ENCODE assay signal across 15 cellular contexts in the genomic region with DNA sequence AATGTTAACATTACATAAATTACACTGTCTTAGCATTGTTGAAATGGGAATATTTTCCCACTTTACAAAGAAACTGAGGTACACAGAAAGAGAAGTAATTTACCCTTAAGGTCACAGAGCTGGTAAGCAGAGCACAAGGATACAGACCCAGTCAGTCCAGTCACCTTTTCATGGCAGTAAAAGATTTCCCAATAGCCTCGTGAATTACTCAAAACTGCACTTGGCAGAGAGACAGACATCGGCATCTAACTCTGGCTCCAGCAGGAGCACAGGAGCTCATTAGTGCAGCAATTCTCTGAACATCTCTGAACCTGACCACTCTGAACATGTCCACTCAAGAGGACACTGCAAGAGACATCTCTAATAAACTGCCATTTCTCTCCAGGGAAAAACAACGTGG. TPM values are rescaled to one million over a fixed set of nuclear protein-coding genes. Genes with fewer than 3 reads are reported as not detected.
DNase-seq lines count a peak whose midpoint lies in the region; ATAC-seq, FAIRE-seq and TF ChIP-seq lines count a peak whose summit lies in the region.
"Had no signal": no experiment of that assay in that cellular context is flagged by ENCODE, and none has a peak within 500 bp of the region (broad histone marks: within the 10 kb centered on the region; RNA-seq: fewer than 3 reads in every experiment).

No MANE protein-coding gene starts in this region.

- FAIRE-seq in H54 (lab: Jason Lieb, UNC): no peak
- FAIRE-seq: D721Med, RCC 7860, TTC549 had no signal

- intact Hi-C loops in posterior vena cava (cut with DNase I): loop anchor here in 1 of 2 donors (10.0 kb wide), 1 partner anchor 115 kb away; no protein-coding TSS in a partner anchor
- intact Hi-C loops in heart left ventricle (cut with DNase I): loop anchor here in 8 of 10 donors (2.0 to 5.0 kb wide), 4 partner anchors 19 to 113 kb away; no protein-coding TSS in a partner anchor

- H3K27me3 Mint-ChIP-seq in T-helper 17 cell: no peaks in the 10 kb centered on the region
- H3K27me3 Mint-ChIP-seq: activated naive CD8-positive, alpha-beta T cell treated with anti-CD3 and anti-CD28 coated beads for 36 hours; IgD-negative memory B cell had no signal

- 44 to 61% (median 56%) methylated on average over 3 of the region's 3 CpGs for WGBS in heart left ventricle, 4 donors

- peaks cover 4 to 71% (median 51%) of the 10 kb centered on the region in 12 donors for H3K4me1 ChIP-seq in heart left ventricle

- H3K27ac ChIP-seq in heart left ventricle: no peak overlapping the region

- ATAC-seq in T-helper 17 cell: no peak
- ATAC-seq in GM19035 (IDR thresholded peaks at IDR 0.05; ENCODE audit: unreplicated experiment): no peak
- ATAC-seq in heart left ventricle: no peak
- ATAC-seq: GM23338 had no signal

- H3K36me3 Mint-ChIP-seq in T-helper 17 cell (ENCODE audit: low read depth): peaks cover 2% of the 10 kb centered on the region
- H3K36me3 Mint-ChIP-seq: activated naive CD8-positive, alpha-beta T cell treated with anti-CD3 and anti-CD28 coated beads for 36 hours had no signal

- peak overlapping the region; percentile 53 for H3K27ac Mint-ChIP-seq in T-helper 17 cell
- H3K27ac Mint-ChIP-seq: activated naive CD8-positive, alpha-beta T cell treated with anti-CD3 and anti-CD28 coated beads for 36 hours; GM23338; IgD-negative memory B cell had no signal

- H3K9me3 ChIP-seq in T-helper 17 cell (ENCODE audit: control insufficient read depth, low read length, poor library complexity, severe bottlenecking): no peaks in the 10 kb centered on the region
- H3K9me3 ChIP-seq in heart left ventricle: no peaks in the 10 kb centered on the region

- no peak for TF ChIP-seq CTCF in retinal pigment epithelial cell (conservative IDR thresholded peaks at IDR 0.05; ENCODE audit: low read depth, low read length)
- TF ChIP-seq CTCF in heart left ventricle (IDR thresholded peaks at IDR 0.05): no peak

- TF ChIP-seq POLR2A in H54 (IDR thresholded peaks at IDR 0.05; ENCODE audit: low read depth, low read length) (no peak), heart left ventricle (IDR thresholded peaks at IDR 0.05) (no peak)

- H3K4me3 Mint-ChIP-seq in T-helper 17 cell: no peak overlapping the region
- H3K4me3 Mint-ChIP-seq: GM23338 had no signal

- H3K4me1 Mint-ChIP-seq in T-helper 17 cell: peaks cover 29% of the 10 kb centered on the region

- DNase-seq in H54 (ENCODE audit: insufficient read length, low spot score): peak; percentile 36
- no peak for DNase-seq in T-helper 17 cell
- DNase-seq in fibroblast of peridontal ligament (ENCODE audit: extremely low read depth): peak; percentile 67
- DNase-seq in retinal pigment epithelial cell (ENCODE audit: low read depth): peak; percentile 56
- DNase-seq in posterior vena cava (ENCODE audit: low spot score): no peak
- DNase-seq in heart left ventricle: no peak
- DNase-seq: activated naive CD8-positive, alpha-beta T cell treated with anti-CD3 and anti-CD28 coated beads for 36 hours; effector memory CD4-positive, alpha-beta T cell; hippocampal formation had no signal

- H3K27me3 ChIP-seq in heart left ventricle: no peaks in the 10 kb centered on the region

- no peaks in the 10 kb centered on the region for H3K36me3 ChIP-seq in heart left ventricle

- no peak overlapping the region for H3K4me3 ChIP-seq in retinal pigment epithelial cell (ENCODE audit: low read length)
- H3K4me3 ChIP-seq in heart left ventricle: no peak overlapping the region
- H3K4me3 ChIP-seq: GM23338 had no signal

RNA-seq across cellular contexts. Expression of gene TEX2, which starts 3.1 kb away (rescaled TPM):
- total RNA-seq in T-helper 17 cell: 1 to 10 TPM; 8.4 to 8.7 TPM
- 10 to 100 TPM; 24.6 to 27.4 TPM for total RNA-seq in posterior vena cava
- 10 to 100 TPM; 42.2 to 55.8 (median 51.1) TPM for total RNA-seq in heart left ventricle
- 10 to 100 TPM; 16.8 to 49.1 TPM for polyA plus RNA-seq in heart left ventricle

Comparison
In these comparisons a context has a peak if more than half of its experiments do, and no peak if none do; other contexts are left out.
1. DNase-seq: peak in H54 (single experiment), fibroblast of peridontal ligament (single experiment) and retinal pigment epithelial cell (single experiment); none in T-helper 17 cell (0 of 3), posterior vena cava (single experiment) and heart left ventricle (0 of 5).